In genomic region chr3:32681811-32682210, GRCh38 we compare ENCODE assay signal across 27 cellular contexts.
"Had no signal": no experiment of that assay in that cellular context is flagged by ENCODE, and none has a peak within 500 bp of the region (broad histone marks: within the 10 kb centered on the region; RNA-seq: fewer than 3 reads in every experiment).

No MANE protein-coding gene starts in this region.

- DNase-seq: activated CD8-positive, alpha-beta memory T cell treated with anti-CD3 and anti-CD28 coated beads, Interleukin-2, amount 50 U/mL, for 48 hours; activated naive CD4-positive, alpha-beta T cell; activated T-cell treated with anti-CD3 and anti-CD28 coated beads, Interleukin-2, amount 50 U/mL, for 4 hours; amygdala; body of pancreas; caudate nucleus; effector CD4-positive, alpha-beta T cell; foreskin melanocyte; immature natural killer cell; lower lobe of right lung; naive thymus-derived CD4-positive, alpha-beta T cell; posterior cingulate gyrus; stimulated activated CD4-positive, alpha-beta T cell treated with anti-CD3 and anti-CD28 coated beads, Interleukin-2, amount 100 ng/mL, for 48 hours; stimulated activated CD8-positive, alpha-beta memory T cell treated with anti-CD3 and anti-CD28 coated beads, Interleukin-4, amount 100 ng/mL, for 48 hours; stimulated activated naive B cell treated with anti-CD40 and anti-IgM and Interleukin-4, amounts not matched to agents 10 μg/mL and 1 μg/mL and 100 μg/mL, for 72 hours; T-helper 9 cell; testis had no signal

- ATAC-seq: activated T-cell treated with anti-CD3 and anti-CD28 coated beads, Interleukin-2, amount 50 U/mL, for 4 hours; body of pancreas; left lobe of liver; lower lobe of right lung; naive thymus-derived CD4-positive, alpha-beta T cell; sciatic nerve; stimulated activated naive B cell treated with anti-CD40 and anti-IgM and Interleukin-4, amounts not matched to agents 10 μg/mL and 1 μg/mL and 100 μg/mL, for 72 hours; WTC11 had no signal

- H3K27ac ChIP-seq: body of pancreas, lower lobe of right lung, neural progenitor cell, testis, vagina had no signal

- H3K27me3 ChIP-seq: body of pancreas, neural progenitor cell, testis, vagina had no signal

- H3K36me3 Mint-ChIP-seq: activated naive CD8-positive, alpha-beta T cell; immature natural killer cell; naive thymus-derived CD4-positive, alpha-beta T cell; neural progenitor cell; WTC11 had no signal

- H3K9me3 ChIP-seq: body of pancreas, lower lobe of right lung, testis, vagina had no signal

- H3K27me3 Mint-ChIP-seq: activated naive CD8-positive, alpha-beta T cell; stimulated activated naive B cell treated with anti-CD40 and anti-IgM and Interleukin-4, amounts not matched to agents 10 μg/mL and 1 μg/mL and 100 μg/mL, for 72 hours had no signal

- H3K36me3 ChIP-seq: lower lobe of right lung, neural progenitor cell, vagina had no signal

- H2AFZ ChIP-seq: neural progenitor cell had no signal

- H3K4me3 Mint-ChIP-seq: activated naive CD8-positive, alpha-beta T cell; activated T-cell treated with anti-CD3 and anti-CD28 coated beads, Interleukin-2, amount 50 U/mL, for 4 hours; dendritic cell treated with granulocyte-macrophage colony-stimulating factor and Interleukin-4, amounts not matched to agents 40 ng/mL and 50 ng/mL, for 4 days; immature natural killer cell; naive thymus-derived CD4-positive, alpha-beta T cell; neural progenitor cell; stimulated activated naive B cell treated with anti-CD40 and anti-IgM and Interleukin-4, amounts not matched to agents 10 μg/mL and 1 μg/mL and 100 μg/mL, for 72 hours; type B pancreatic cell; WTC11 had no signal

- H3K27ac Mint-ChIP-seq: activated naive CD8-positive, alpha-beta T cell; activated T-helper 2 cell treated with anti-CD3 and anti-CD28 coated beads, Interferon-gamma antibody, Interleukin-2, Interleukin-4, amounts not matched to agents 10 μg/mL and 5 μg/mL and 100 μg/mL, durations not matched to agents 14 hours and 24 hours and 36 hours; dendritic cell treated with granulocyte-macrophage colony-stimulating factor and Interleukin-4, amounts not matched to agents 40 ng/mL and 50 ng/mL, for 4 days; neural progenitor cell; stimulated activated naive B cell treated with anti-CD40 and anti-IgM and Interleukin-4, amounts not matched to agents 10 μg/mL and 1 μg/mL and 100 μg/mL, for 72 hours; type B pancreatic cell; WTC11 had no signal

- H3K4me3 ChIP-seq: body of pancreas, lower lobe of right lung, neural progenitor cell, smooth muscle cell, testis, vagina had no signal

- H3K4me2 ChIP-seq: neural progenitor cell, smooth muscle cell had no signal
